In the genomic region with DNA sequence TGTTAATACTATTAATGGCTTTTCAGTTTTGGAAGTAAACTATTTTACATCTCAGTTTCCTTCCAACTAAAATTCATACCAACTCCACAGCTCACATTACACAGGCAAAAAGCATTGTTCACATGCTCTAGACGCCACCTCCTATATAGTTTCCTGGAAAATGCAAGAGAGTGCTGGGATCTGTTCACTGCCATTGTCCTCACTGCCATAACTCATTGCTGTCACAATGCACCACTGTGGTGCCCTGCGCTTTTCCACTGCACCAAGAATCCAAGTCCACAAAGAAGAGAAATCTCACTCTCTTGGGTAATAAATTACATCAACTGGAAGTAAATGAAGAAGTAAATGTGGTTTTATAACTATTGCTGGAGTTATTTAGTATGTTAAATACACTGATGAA, we compare ENCODE assay signal across 29 cellular contexts.
"Had no signal": no experiment of that assay in that cellular context is flagged by ENCODE, and none has a peak within 500 bp of the region (broad histone marks: within the 10 kb centered on the region; RNA-seq: fewer than 3 reads in every experiment).

No MANE protein-coding gene starts in this region.

- H3K4me1 ChIP-seq: SJSA1 had no signal

- H3K27ac Mint-ChIP-seq: activated B cell treated with CpG ODN at 0.5 μM for 24 hours; activated CD4-positive, alpha-beta memory T cell treated with anti-CD3 and anti-CD28 coated beads for 36 hours; activated CD4-positive, alpha-beta T cell treated with anti-CD3 and anti-CD28 coated beads, Interleukin-2, amount 10 ng/mL, durations not matched to agents 24 days and 14 days; activated naive CD4-positive, alpha-beta T cell treated with anti-CD3 and anti-CD28 coated beads for 36 hours; activated naive CD8-positive, alpha-beta T cell; activated T-helper 17 cell treated with anti-CD3 and anti-CD28 coated beads, Interleukin-2, amount 50 U/mL, for 72 hours; T-helper 17 cell had no signal

- DNase-seq: activated B cell treated with CpG ODN at 0.5 μM for 24 hours; activated CD4-positive, alpha-beta memory T cell treated with anti-CD3 and anti-CD28 coated beads for 36 hours; activated CD4-positive, alpha-beta T cell treated with anti-CD3 and anti-CD28 coated beads for 1 hour; activated CD4-positive, alpha-beta T cell treated with anti-CD3 and anti-CD28 coated beads, Interleukin-2, amount 10 ng/mL, durations not matched to agents 24 days and 14 days; activated CD8-positive, alpha-beta memory T cell treated with anti-CD3 and anti-CD28 coated beads for 24 hours; activated gamma-delta T cell; activated naive CD4-positive, alpha-beta T cell treated with anti-CD3 and anti-CD28 coated beads for 36 hours; activated T-cell treated with anti-CD3 and anti-CD28 coated beads, Interleukin-2, amount 50 U/mL, for 48 hours; amygdala; Karpas-422; MM.1S; NCI-H1105; NCI-H1436; NCI-H1694 treated with DMSO at 0.1 percent for 48 hours; NCI-H2081; NCI-H2171; NCI-H2227 treated with DMSO at 0.1 percent for 48 hours; NCI-H446 treated with DMSO at 0.1 percent for 48 hours; NCI-H774; NK-92 treated with Interleukin-12 subunit alpha and Interleukin-12 subunit beta, amount 100 ng/mL, for 24 hours; OCI-M1; SHP77; T-helper 17 cell; T-helper 9 cell had no signal

- H3K4me3 Mint-ChIP-seq: activated B cell treated with CpG ODN at 0.5 μM for 24 hours; activated CD4-positive, alpha-beta memory T cell treated with anti-CD3 and anti-CD28 coated beads for 36 hours; activated CD4-positive, alpha-beta T cell treated with anti-CD3 and anti-CD28 coated beads, Interleukin-2, amount 10 ng/mL, durations not matched to agents 24 days and 14 days; activated naive CD4-positive, alpha-beta T cell treated with anti-CD3 and anti-CD28 coated beads for 36 hours; activated naive CD8-positive, alpha-beta T cell; activated T-helper 17 cell treated with anti-CD3 and anti-CD28 coated beads, Interleukin-2, amount 50 U/mL, for 72 hours; brain; central memory CD8-positive, alpha-beta T cell; T-helper 17 cell had no signal

- H3K27ac ChIP-seq: SJSA1 had no signal

- H3K36me3 ChIP-seq: SJSA1 had no signal

- H3K4me3 ChIP-seq: SJSA1 had no signal

- H3K4me1 Mint-ChIP-seq: activated B cell treated with CpG ODN at 0.5 μM for 24 hours; activated CD4-positive, alpha-beta T cell treated with anti-CD3 and anti-CD28 coated beads, Interleukin-2, amount 10 ng/mL, durations not matched to agents 24 days and 14 days; activated T-helper 17 cell treated with anti-CD3 and anti-CD28 coated beads, Interleukin-2, amount 50 U/mL, for 72 hours; brain; central memory CD8-positive, alpha-beta T cell; T-helper 17 cell had no signal

- H3K27me3 Mint-ChIP-seq: activated B cell treated with CpG ODN at 0.5 μM for 24 hours; activated CD4-positive, alpha-beta memory T cell treated with anti-CD3 and anti-CD28 coated beads for 36 hours; activated CD4-positive, alpha-beta T cell treated with anti-CD3 and anti-CD28 coated beads, Interleukin-2, amount 10 ng/mL, durations not matched to agents 24 days and 14 days; activated naive CD8-positive, alpha-beta T cell; activated T-helper 17 cell treated with anti-CD3 and anti-CD28 coated beads, Interleukin-2, amount 50 U/mL, for 72 hours; brain; central memory CD8-positive, alpha-beta T cell; T-helper 17 cell had no signal

- H3K9me3 ChIP-seq: SJSA1 had no signal

- H3K9me3 Mint-ChIP-seq: activated B cell treated with CpG ODN at 0.5 μM for 24 hours; activated CD4-positive, alpha-beta memory T cell treated with anti-CD3 and anti-CD28 coated beads for 36 hours; activated CD4-positive, alpha-beta T cell treated with anti-CD3 and anti-CD28 coated beads, Interleukin-2, amount 10 ng/mL, durations not matched to agents 24 days and 14 days; activated naive CD4-positive, alpha-beta T cell treated with anti-CD3 and anti-CD28 coated beads for 36 hours; activated T-helper 17 cell treated with anti-CD3 and anti-CD28 coated beads, Interleukin-2, amount 50 U/mL, for 72 hours; brain had no signal

- ATAC-seq: activated T-helper 17 cell treated with anti-CD3 and anti-CD28 coated beads, Interleukin-2, amount 50 U/mL, for 72 hours; T-helper 17 cell had no signal

- H3K36me3 Mint-ChIP-seq: activated CD4-positive, alpha-beta memory T cell treated with anti-CD3 and anti-CD28 coated beads for 36 hours; activated naive CD8-positive, alpha-beta T cell; brain had no signal
